Comparison of ENCODE assay signal across 2 cellular contexts in the genomic region with DNA sequence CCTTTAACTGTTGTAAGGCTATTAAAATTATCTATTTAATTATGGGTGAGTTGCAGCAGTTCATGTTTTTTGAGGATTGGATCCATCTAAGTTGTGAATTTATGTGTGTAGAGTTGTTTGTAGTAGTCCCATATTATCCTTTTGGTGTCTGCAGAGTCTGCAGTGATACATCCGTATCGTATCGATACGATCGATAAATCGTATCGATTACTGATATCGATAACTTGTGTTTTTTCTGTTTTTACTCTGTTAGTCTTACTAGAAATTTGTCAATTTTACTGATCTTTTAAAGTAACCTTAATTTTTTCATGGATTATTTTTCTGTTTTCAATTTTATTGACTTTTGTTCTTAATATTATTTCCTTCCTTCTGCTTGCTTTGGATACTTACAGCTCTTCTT.
TF ChIP-seq lines count a peak whose summit lies in the region.

No MANE protein-coding gene starts in this region.

TF ChIP-seq in K562, 482 proteins besides CTCF, POLR2A, EP300 and RAD21:
- TF ChIP-seq, protein P1, sequence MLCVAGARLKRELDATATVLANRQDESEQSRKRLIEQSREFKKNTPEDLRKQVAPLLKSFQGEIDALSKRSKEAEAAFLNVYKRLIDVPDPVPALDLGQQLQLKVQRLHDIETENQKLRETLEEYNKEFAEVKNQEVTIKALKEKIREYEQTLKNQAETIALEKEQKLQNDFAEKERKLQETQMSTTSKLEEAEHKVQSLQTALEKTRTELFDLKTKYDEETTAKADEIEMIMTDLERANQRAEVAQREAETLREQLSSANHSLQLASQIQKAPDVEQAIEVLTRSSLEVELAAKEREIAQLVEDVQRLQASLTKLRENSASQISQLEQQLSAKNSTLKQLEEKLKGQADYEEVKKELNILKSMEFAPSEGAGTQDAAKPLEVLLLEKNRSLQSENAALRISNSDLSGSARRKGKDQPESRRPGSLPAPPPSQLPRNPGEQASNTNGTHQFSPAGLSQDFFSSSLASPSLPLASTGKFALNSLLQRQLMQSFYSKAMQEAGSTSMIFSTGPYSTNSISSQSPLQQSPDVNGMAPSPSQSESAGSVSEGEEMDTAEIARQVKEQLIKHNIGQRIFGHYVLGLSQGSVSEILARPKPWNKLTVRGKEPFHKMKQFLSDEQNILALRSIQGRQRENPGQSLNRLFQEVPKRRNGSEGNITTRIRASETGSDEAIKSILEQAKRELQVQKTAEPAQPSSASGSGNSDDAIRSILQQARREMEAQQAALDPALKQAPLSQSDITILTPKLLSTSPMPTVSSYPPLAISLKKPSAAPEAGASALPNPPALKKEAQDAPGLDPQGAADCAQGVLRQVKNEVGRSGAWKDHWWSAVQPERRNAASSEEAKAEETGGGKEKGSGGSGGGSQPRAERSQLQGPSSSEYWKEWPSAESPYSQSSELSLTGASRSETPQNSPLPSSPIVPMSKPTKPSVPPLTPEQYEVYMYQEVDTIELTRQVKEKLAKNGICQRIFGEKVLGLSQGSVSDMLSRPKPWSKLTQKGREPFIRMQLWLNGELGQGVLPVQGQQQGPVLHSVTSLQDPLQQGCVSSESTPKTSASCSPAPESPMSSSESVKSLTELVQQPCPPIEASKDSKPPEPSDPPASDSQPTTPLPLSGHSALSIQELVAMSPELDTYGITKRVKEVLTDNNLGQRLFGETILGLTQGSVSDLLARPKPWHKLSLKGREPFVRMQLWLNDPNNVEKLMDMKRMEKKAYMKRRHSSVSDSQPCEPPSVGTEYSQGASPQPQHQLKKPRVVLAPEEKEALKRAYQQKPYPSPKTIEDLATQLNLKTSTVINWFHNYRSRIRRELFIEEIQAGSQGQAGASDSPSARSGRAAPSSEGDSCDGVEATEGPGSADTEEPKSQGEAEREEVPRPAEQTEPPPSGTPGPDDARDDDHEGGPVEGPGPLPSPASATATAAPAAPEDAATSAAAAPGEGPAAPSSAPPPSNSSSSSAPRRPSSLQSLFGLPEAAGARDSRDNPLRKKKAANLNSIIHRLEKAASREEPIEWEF (CRISPR knock-in tag; IDR thresholded peaks at IDR 0.05), result peak; percentile 99
- TF ChIP-seq GTF2F1 (IDR thresholded peaks at IDR 0.05; ENCODE audit: low read depth, low read length) (no peak), GATAD2B (IDR thresholded peaks at IDR 0.05; ENCODE audit: borderline replicate concordance) (no peak)

TF ChIP-seq in HepG2, 621 proteins besides CTCF, POLR2A, EP300 and RAD21 (continued from another document):
- TF ChIP-seq, protein P2, sequence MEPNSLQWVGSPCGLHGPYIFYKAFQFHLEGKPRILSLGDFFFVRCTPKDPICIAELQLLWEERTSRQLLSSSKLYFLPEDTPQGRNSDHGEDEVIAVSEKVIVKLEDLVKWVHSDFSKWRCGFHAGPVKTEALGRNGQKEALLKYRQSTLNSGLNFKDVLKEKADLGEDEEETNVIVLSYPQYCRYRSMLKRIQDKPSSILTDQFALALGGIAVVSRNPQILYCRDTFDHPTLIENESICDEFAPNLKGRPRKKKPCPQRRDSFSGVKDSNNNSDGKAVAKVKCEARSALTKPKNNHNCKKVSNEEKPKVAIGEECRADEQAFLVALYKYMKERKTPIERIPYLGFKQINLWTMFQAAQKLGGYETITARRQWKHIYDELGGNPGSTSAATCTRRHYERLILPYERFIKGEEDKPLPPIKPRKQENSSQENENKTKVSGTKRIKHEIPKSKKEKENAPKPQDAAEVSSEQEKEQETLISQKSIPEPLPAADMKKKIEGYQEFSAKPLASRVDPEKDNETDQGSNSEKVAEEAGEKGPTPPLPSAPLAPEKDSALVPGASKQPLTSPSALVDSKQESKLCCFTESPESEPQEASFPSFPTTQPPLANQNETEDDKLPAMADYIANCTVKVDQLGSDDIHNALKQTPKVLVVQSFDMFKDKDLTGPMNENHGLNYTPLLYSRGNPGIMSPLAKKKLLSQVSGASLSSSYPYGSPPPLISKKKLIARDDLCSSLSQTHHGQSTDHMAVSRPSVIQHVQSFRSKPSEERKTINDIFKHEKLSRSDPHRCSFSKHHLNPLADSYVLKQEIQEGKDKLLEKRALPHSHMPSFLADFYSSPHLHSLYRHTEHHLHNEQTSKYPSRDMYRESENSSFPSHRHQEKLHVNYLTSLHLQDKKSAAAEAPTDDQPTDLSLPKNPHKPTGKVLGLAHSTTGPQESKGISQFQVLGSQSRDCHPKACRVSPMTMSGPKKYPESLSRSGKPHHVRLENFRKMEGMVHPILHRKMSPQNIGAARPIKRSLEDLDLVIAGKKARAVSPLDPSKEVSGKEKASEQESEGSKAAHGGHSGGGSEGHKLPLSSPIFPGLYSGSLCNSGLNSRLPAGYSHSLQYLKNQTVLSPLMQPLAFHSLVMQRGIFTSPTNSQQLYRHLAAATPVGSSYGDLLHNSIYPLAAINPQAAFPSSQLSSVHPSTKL (CRISPR knock-in tag; IDR thresholded peaks at IDR 0.05), result no peak
- TF ChIP-seq ASH2L (IDR thresholded peaks at IDR 0.05; ENCODE audit: insufficient read length, low read depth, low read length) (no peak), ZNF75D (CRISPR knock-in tag; IDR thresholded peaks at IDR 0.05; ENCODE audit: borderline replicate concordance) (no peak), ZNF564 (CRISPR knock-in tag; IDR thresholded peaks at IDR 0.05) (no peak), RBM22 (optimal IDR thresholded peaks at IDR 0.05; ENCODE audit: low read length) (no peak), ZSCAN20 (CRISPR knock-in tag; IDR thresholded peaks at IDR 0.05; ENCODE audit: borderline replicate concordance) (no peak), ZNF577 (CRISPR knock-in tag; IDR thresholded peaks at IDR 0.05; ENCODE audit: borderline replicate concordance, low read depth) (no peak), ZNF138 (CRISPR knock-in tag; IDR thresholded peaks at IDR 0.05; ENCODE audit: low read depth) (no peak), CC2D1A (CRISPR knock-in tag; IDR thresholded peaks at IDR 0.05) (no peak)
- TF ChIP-seq, protein P3, sequence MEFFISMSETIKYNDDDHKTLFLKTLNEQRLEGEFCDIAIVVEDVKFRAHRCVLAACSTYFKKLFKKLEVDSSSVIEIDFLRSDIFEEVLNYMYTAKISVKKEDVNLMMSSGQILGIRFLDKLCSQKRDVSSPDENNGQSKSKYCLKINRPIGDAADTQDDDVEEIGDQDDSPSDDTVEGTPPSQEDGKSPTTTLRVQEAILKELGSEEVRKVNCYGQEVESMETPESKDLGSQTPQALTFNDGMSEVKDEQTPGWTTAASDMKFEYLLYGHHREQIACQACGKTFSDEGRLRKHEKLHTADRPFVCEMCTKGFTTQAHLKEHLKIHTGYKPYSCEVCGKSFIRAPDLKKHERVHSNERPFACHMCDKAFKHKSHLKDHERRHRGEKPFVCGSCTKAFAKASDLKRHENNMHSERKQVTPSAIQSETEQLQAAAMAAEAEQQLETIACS (CRISPR knock-in tag; IDR thresholded peaks at IDR 0.05), result no peak
- TF ChIP-seq, protein P4, sequence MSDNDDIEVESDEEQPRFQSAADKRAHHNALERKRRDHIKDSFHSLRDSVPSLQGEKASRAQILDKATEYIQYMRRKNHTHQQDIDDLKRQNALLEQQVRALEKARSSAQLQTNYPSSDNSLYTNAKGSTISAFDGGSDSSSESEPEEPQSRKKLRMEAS (IDR thresholded peaks at IDR 0.05), result no peak
